ENCODE assay signal across 10 cellular contexts in the genomic region with DNA sequence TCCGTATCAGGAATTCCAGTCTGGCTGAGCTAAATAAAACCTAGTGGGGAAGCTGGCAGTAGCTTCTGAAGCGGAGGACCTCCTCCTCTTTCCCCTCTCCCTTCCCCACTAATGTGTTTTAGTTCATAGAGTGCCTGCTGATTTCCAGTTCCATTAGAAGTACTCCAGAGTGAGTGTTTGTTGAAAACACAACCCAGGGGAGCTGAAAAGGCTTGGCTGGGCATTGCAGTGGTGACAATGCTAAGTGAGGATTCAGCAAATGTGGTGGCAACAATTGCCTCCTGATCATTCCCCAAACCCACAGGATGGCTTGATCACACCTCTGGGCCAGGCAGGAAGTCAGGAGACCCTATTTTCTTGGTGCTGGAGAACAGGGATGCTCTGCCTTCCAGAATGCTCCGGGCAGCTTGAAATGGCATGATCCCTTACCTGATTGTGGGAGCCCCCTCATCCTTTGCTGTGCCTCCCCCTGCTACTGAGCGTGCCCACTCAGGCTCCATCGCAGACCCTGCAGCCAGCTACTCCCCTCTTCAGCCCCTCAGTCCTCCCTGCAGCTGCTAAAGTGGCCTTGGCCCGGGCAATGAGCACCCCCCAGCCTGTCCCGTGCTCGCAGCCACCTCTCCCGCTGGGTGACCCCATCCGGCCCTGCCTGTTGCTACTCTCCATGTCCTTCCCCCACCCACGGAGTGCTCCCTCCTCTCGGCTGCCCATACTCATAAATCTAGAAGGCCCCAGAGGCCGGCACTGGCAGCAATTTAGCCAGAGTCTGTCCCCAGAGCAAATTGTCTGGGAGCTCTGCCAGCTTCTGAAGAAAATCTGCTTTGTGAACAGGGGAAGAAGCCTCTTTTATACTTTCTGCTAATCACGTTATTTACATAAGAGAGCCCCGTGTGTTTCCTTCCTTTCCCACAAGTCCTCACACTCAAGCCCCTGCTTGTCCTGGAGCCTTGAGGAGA.
DNase-seq lines count a peak whose midpoint lies in the region; ATAC-seq and TF ChIP-seq lines count a peak whose summit lies in the region.
"Had no signal": no experiment of that assay in that cellular context is flagged by ENCODE, and none has a peak within 500 bp of the region (broad histone marks: within the 10 kb centered on the region; RNA-seq: fewer than 3 reads in every experiment).

No MANE protein-coding gene starts in this region.

- H3K27ac ChIP-seq in breast epithelium (peak overlapping the region; percentile 87 to 91), lower lobe of right lung (no peak overlapping the region), transverse colon (peak overlapping the region; percentile 6 to 74 (median 60))
- H3K27ac ChIP-seq in naive thymus-derived CD4-positive, alpha-beta T cell (ENCODE audit: low read depth, low read length): no peak overlapping the region
- H3K27ac ChIP-seq: right lobe of liver had no signal

- in situ Hi-C loops in transverse colon (cut with MboI; ENCODE audit: low pct_ligation_motif_present in 1 of 4, low pct_unique_long_range_greater_than_20kb in 1 of 4, low sequenced_read_pairs in 3 of 4): no loop called here

- DNase-seq in NCI-H1417 (lab: John Stamatoyannopoulos, UW) (peak; percentile 66 to 94 (median 92)), breast epithelium (ENCODE audit: low spot score in 2 of 2) (peak in 1 of 2 donors; percentile 68), lower lobe of right lung (no peak), transverse colon (peak; percentile 22), immature natural killer cell (no peak)
- DNase-seq in naive thymus-derived CD4-positive, alpha-beta T cell: no peak
- DNase-seq: activated CD4-positive, alpha-beta T cell treated with anti-CD3 and anti-CD28 coated beads, Interleukin-2, amount 50 U/mL, for 1 hour; right lobe of liver had no signal

- intact Hi-C loops in breast epithelium (cut with DNase I; ENCODE audit: low total_unique reads): no loop called here
- intact Hi-C loops in lower lobe of right lung (cut with DNase I): no loop called here
- intact Hi-C loops in transverse colon (cut with DNase I; ENCODE audit: low total_unique reads): no loop called here
- intact Hi-C loops in naive thymus-derived CD4-positive, alpha-beta T cell (cut with micrococcal nuclease): no loop called here

- no peak for TF ChIP-seq EP300 in transverse colon (IDR thresholded peaks at IDR 0.05; ENCODE audit: low read depth)

- H3K36me3 Mint-ChIP-seq in immature natural killer cell: no peaks in the 10 kb centered on the region
- no peaks in the 10 kb centered on the region for H3K36me3 Mint-ChIP-seq in naive thymus-derived CD4-positive, alpha-beta T cell

- H3K4me3 ChIP-seq in breast epithelium (peak overlapping the region in 1 of 3 donors; percentile 39), lower lobe of right lung (no peak overlapping the region), transverse colon (no peak overlapping the region)
- H3K4me3 ChIP-seq in naive thymus-derived CD4-positive, alpha-beta T cell (ENCODE audit: low read length): no peak overlapping the region
- H3K4me3 ChIP-seq: right lobe of liver had no signal

- H3K9me3 Mint-ChIP-seq in immature natural killer cell: peaks cover 0 to 2% (median 0%) of the 10 kb centered on the region in 6 donors
- peaks cover 0 to 9% (median 2%) of the 10 kb centered on the region in 11 donors for H3K9me3 Mint-ChIP-seq in naive thymus-derived CD4-positive, alpha-beta T cell

- TF ChIP-seq CTCF in breast epithelium (IDR thresholded peaks at IDR 0.05): no peak
- TF ChIP-seq CTCF in lower lobe of right lung (IDR thresholded peaks at IDR 0.05): no peak
- no peak for TF ChIP-seq CTCF in transverse colon (IDR thresholded peaks at IDR 0.05)

- peak; percentile 36 to 48 for ATAC-seq in lower lobe of right lung
- ATAC-seq in HG02588 (IDR thresholded peaks at IDR 0.05; ENCODE audit: unreplicated experiment): no peak
- no peak for ATAC-seq in naive thymus-derived CD4-positive, alpha-beta T cell
- ATAC-seq in HG03565 (IDR thresholded peaks at IDR 0.05; ENCODE audit: unreplicated experiment): no peak

- no peak overlapping the region for H3K4me3 Mint-ChIP-seq in immature natural killer cell
- H3K4me3 Mint-ChIP-seq in naive thymus-derived CD4-positive, alpha-beta T cell: no peak overlapping the region

- no peaks in the 10 kb centered on the region for H3K27me3 ChIP-seq in breast epithelium
- no peaks in the 10 kb centered on the region for H3K27me3 ChIP-seq in lower lobe of right lung (ENCODE audit: low read depth)
- H3K27me3 ChIP-seq in transverse colon: no peaks in the 10 kb centered on the region
- no peaks in the 10 kb centered on the region for H3K27me3 ChIP-seq in naive thymus-derived CD4-positive, alpha-beta T cell (ENCODE audit: control insufficient read depth in 2 of 2, insufficient read depth in 2 of 2, low read length in 2 of 2)
- H3K27me3 ChIP-seq: right lobe of liver had no signal

- H3K4me1 ChIP-seq in breast epithelium (peaks cover 0 to 7% of the 10 kb centered on the region in 2 donors), lower lobe of right lung (peaks cover 5% of the 10 kb centered on the region), transverse colon (peaks cover 0 to 19% (median 15%) of the 10 kb centered on the region in 4 donors)
- no peaks in the 10 kb centered on the region for H3K4me1 ChIP-seq in naive thymus-derived CD4-positive, alpha-beta T cell (ENCODE audit: control insufficient read depth in 2 of 2, insufficient read depth in 2 of 2, low read length in 2 of 2)
- H3K4me1 ChIP-seq: right lobe of liver had no signal

- H3K27me3 Mint-ChIP-seq in immature natural killer cell (ENCODE audit: low read depth in 3 of 3): peaks cover 0 to 16% (median 10%) of the 10 kb centered on the region in 3 donors
- peaks cover 10 to 39% (median 36%) of the 10 kb centered on the region in 5 donors for H3K27me3 Mint-ChIP-seq in naive thymus-derived CD4-positive, alpha-beta T cell

- H3K4me1 Mint-ChIP-seq in immature natural killer cell: no peaks in the 10 kb centered on the region
- no peaks in the 10 kb centered on the region for H3K4me1 Mint-ChIP-seq in naive thymus-derived CD4-positive, alpha-beta T cell

- 23 to 82% methylated on average over 2 to 14 of the region's 15 CpGs for WGBS in transverse colon (ENCODE audit: low coverage in 1 of 2), 2 donors

- CTCF ChIA-PET in naive thymus-derived CD4-positive, alpha-beta T cell (lab: Charles Lee): no interaction called here

- POLR2A ChIA-PET in naive thymus-derived CD4-positive, alpha-beta T cell (lab: Charles Lee): no interaction called here

- H3K9me3 ChIP-seq in breast epithelium: no peaks in the 10 kb centered on the region
- no peaks in the 10 kb centered on the region for H3K9me3 ChIP-seq in lower lobe of right lung
- H3K9me3 ChIP-seq in transverse colon: no peaks in the 10 kb centered on the region
- no peaks in the 10 kb centered on the region for H3K9me3 ChIP-seq in naive thymus-derived CD4-positive, alpha-beta T cell (ENCODE audit: control insufficient read depth in 2 of 3, low read length in 3 of 3)
- H3K9me3 ChIP-seq: right lobe of liver had no signal

- H3K36me3 ChIP-seq in breast epithelium: no peaks in the 10 kb centered on the region
- H3K36me3 ChIP-seq in lower lobe of right lung: no peaks in the 10 kb centered on the region
- H3K36me3 ChIP-seq in transverse colon: no peaks in the 10 kb centered on the region
- no peaks in the 10 kb centered on the region for H3K36me3 ChIP-seq in naive thymus-derived CD4-positive, alpha-beta T cell (ENCODE audit: control insufficient read depth in 2 of 3, insufficient read depth in 3 of 3, low read length in 3 of 3)
- H3K36me3 ChIP-seq: right lobe of liver had no signal

- H3K27ac Mint-ChIP-seq in immature natural killer cell: no peak overlapping the region
- no peak overlapping the region for H3K27ac Mint-ChIP-seq in naive thymus-derived CD4-positive, alpha-beta T cell

- TF ChIP-seq POLR2A in breast epithelium (IDR thresholded peaks at IDR 0.05) (no peak), transverse colon (IDR thresholded peaks at IDR 0.05) (no peak)

Comparison
In these comparisons a context has a peak if more than half of its experiments do, and no peak if none do; other contexts are left out.
1. DNase-seq: peak in NCI-H1417 (3 of 3) and transverse colon (single experiment); none in lower lobe of right lung (single experiment), immature natural killer cell (0 of 3) and naive thymus-derived CD4-positive, alpha-beta T cell (0 of 9).
2. H3K27ac ChIP-seq: peak in breast epithelium (2 of 2) and transverse colon (4 of 4); none in lower lobe of right lung (single experiment) and naive thymus-derived CD4-positive, alpha-beta T cell (single experiment).
3. ATAC-seq: peak in lower lobe of right lung (2 of 2); none in HG02588 (single experiment), naive thymus-derived CD4-positive, alpha-beta T cell (single experiment) and HG03565 (single experiment).